2 cellular contexts compared by ENCODE assay signal in the genomic region with DNA sequence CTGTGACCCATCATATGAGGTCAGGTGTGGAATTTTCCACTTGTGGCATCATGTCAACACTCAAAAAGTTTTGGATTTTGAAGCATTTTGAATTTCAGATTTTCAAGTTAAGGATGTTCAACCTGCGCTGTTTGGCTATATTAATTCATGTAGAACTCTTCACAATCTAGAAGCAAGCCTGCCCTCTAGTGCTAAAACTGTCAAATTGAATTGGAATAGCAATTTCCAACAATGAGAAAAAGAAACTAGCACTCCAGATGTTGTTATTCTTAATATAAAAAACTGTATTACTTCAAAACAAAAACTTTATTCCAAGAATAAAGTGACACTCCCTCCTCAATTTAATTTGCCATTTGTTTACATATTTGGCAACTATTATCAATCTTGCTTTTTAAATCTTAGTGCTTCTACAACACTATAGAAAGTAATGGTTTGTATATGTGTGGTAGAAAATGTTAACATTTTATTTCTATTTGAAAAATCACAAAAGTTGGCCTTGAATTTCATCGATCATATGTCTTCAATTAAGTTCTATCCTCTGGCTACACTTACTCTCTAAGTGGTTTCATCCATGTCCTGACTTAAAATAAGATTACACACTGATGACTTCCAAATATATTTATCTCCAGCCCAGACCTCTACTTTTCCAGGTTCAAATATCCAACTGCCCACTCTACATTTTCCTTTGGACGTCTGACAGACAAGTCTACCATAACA.
A peak's percentile ranks its signal among the peaks of the same experiment; 100 is the strongest.
TF ChIP-seq lines count a peak whose summit lies in the region.

No MANE protein-coding gene starts in this region.

TF ChIP-seq in H1, 55 proteins besides CTCF, POLR2A, EP300 and RAD21 (continues in another document):
- TF ChIP-seq RNF2 (IDR thresholded peaks at IDR 0.05; ENCODE audit: borderline replicate concordance, low read depth, low read length, missing control alignments, poor library complexity, severe bottlenecking): no peak
- TF ChIP-seq SIX5 (IDR thresholded peaks at IDR 0.05; ENCODE audit: low read depth, low read length): no peak
- TF ChIP-seq NRF1 (IDR thresholded peaks at IDR 0.05; ENCODE audit: low read depth, low read length): no peak
- TF ChIP-seq ASH2L (IDR thresholded peaks at IDR 0.05; ENCODE audit: low read length): no peak
- no peak for TF ChIP-seq SP1 (IDR thresholded peaks at IDR 0.05; ENCODE audit: low read depth, low read length)
- TF ChIP-seq TAF1 (IDR thresholded peaks at IDR 0.05; ENCODE audit: low read depth, low read length): no peak
- TF ChIP-seq CBX8 (IDR thresholded peaks at IDR 0.05; ENCODE audit: borderline replicate concordance, low read depth, low read length): no peak
- TF ChIP-seq KDM1A (IDR thresholded peaks at IDR 0.05; ENCODE audit: borderline replicate concordance, low read length): no peak
- no peak for TF ChIP-seq JUND (IDR thresholded peaks at IDR 0.05; ENCODE audit: low read length)
- TF ChIP-seq, protein P1, sequence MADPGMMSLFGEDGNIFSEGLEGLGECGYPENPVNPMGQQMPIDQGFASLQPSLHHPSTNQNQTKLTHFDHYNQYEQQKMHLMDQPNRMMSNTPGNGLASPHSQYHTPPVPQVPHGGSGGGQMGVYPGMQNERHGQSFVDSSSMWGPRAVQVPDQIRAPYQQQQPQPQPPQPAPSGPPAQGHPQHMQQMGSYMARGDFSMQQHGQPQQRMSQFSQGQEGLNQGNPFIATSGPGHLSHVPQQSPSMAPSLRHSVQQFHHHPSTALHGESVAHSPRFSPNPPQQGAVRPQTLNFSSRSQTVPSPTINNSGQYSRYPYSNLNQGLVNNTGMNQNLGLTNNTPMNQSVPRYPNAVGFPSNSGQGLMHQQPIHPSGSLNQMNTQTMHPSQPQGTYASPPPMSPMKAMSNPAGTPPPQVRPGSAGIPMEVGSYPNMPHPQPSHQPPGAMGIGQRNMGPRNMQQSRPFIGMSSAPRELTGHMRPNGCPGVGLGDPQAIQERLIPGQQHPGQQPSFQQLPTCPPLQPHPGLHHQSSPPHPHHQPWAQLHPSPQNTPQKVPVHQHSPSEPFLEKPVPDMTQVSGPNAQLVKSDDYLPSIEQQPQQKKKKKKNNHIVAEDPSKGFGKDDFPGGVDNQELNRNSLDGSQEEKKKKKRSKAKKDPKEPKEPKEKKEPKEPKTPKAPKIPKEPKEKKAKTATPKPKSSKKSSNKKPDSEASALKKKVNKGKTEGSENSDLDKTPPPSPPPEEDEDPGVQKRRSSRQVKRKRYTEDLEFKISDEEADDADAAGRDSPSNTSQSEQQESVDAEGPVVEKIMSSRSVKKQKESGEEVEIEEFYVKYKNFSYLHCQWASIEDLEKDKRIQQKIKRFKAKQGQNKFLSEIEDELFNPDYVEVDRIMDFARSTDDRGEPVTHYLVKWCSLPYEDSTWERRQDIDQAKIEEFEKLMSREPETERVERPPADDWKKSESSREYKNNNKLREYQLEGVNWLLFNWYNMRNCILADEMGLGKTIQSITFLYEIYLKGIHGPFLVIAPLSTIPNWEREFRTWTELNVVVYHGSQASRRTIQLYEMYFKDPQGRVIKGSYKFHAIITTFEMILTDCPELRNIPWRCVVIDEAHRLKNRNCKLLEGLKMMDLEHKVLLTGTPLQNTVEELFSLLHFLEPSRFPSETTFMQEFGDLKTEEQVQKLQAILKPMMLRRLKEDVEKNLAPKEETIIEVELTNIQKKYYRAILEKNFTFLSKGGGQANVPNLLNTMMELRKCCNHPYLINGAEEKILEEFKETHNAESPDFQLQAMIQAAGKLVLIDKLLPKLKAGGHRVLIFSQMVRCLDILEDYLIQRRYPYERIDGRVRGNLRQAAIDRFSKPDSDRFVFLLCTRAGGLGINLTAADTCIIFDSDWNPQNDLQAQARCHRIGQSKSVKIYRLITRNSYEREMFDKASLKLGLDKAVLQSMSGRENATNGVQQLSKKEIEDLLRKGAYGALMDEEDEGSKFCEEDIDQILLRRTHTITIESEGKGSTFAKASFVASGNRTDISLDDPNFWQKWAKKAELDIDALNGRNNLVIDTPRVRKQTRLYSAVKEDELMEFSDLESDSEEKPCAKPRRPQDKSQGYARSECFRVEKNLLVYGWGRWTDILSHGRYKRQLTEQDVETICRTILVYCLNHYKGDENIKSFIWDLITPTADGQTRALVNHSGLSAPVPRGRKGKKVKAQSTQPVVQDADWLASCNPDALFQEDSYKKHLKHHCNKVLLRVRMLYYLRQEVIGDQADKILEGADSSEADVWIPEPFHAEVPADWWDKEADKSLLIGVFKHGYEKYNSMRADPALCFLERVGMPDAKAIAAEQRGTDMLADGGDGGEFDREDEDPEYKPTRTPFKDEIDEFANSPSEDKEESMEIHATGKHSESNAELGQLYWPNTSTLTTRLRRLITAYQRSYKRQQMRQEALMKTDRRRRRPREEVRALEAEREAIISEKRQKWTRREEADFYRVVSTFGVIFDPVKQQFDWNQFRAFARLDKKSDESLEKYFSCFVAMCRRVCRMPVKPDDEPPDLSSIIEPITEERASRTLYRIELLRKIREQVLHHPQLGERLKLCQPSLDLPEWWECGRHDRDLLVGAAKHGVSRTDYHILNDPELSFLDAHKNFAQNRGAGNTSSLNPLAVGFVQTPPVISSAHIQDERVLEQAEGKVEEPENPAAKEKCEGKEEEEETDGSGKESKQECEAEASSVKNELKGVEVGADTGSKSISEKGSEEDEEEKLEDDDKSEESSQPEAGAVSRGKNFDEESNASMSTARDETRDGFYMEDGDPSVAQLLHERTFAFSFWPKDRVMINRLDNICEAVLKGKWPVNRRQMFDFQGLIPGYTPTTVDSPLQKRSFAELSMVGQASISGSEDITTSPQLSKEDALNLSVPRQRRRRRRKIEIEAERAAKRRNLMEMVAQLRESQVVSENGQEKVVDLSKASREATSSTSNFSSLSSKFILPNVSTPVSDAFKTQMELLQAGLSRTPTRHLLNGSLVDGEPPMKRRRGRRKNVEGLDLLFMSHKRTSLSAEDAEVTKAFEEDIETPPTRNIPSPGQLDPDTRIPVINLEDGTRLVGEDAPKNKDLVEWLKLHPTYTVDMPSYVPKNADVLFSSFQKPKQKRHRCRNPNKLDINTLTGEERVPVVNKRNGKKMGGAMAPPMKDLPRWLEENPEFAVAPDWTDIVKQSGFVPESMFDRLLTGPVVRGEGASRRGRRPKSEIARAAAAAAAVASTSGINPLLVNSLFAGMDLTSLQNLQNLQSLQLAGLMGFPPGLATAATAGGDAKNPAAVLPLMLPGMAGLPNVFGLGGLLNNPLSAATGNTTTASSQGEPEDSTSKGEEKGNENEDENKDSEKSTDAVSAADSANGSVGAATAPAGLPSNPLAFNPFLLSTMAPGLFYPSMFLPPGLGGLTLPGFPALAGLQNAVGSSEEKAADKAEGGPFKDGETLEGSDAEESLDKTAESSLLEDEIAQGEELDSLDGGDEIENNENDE (IDR thresholded peaks at IDR 0.05; ENCODE audit: insufficient replicate concordance, low read length): no peak
- no peak for TF ChIP-seq TAF7 (optimal IDR thresholded peaks at IDR 0.05; ENCODE audit: borderline replicate concordance, low read depth, low read length)
- no peak for TF ChIP-seq POLR2AphosphoS5 (IDR thresholded peaks at IDR 0.05; ENCODE audit: low read depth, low read length)
- no peak for TF ChIP-seq EGR1 (IDR thresholded peaks at IDR 0.05; ENCODE audit: borderline replicate concordance, low read depth, low read length)

TF ChIP-seq in neural cell, 6 proteins besides CTCF, POLR2A, EP300 and RAD21:
- no peak for TF ChIP-seq EZH2 (IDR thresholded peaks at IDR 0.05; ENCODE audit: borderline replicate concordance, insufficient read depth, low read length, poor library complexity, severe bottlenecking)
- no peak for TF ChIP-seq TAF1 (IDR thresholded peaks at IDR 0.05; ENCODE audit: low read depth)
- TF ChIP-seq POLR2AphosphoS5 (IDR thresholded peaks at IDR 0.05): no peak
- TF ChIP-seq MXI1 (conservative IDR thresholded peaks at IDR 0.05; ENCODE audit: poor library complexity, severe bottlenecking): no peak
- TF ChIP-seq, protein P2, sequence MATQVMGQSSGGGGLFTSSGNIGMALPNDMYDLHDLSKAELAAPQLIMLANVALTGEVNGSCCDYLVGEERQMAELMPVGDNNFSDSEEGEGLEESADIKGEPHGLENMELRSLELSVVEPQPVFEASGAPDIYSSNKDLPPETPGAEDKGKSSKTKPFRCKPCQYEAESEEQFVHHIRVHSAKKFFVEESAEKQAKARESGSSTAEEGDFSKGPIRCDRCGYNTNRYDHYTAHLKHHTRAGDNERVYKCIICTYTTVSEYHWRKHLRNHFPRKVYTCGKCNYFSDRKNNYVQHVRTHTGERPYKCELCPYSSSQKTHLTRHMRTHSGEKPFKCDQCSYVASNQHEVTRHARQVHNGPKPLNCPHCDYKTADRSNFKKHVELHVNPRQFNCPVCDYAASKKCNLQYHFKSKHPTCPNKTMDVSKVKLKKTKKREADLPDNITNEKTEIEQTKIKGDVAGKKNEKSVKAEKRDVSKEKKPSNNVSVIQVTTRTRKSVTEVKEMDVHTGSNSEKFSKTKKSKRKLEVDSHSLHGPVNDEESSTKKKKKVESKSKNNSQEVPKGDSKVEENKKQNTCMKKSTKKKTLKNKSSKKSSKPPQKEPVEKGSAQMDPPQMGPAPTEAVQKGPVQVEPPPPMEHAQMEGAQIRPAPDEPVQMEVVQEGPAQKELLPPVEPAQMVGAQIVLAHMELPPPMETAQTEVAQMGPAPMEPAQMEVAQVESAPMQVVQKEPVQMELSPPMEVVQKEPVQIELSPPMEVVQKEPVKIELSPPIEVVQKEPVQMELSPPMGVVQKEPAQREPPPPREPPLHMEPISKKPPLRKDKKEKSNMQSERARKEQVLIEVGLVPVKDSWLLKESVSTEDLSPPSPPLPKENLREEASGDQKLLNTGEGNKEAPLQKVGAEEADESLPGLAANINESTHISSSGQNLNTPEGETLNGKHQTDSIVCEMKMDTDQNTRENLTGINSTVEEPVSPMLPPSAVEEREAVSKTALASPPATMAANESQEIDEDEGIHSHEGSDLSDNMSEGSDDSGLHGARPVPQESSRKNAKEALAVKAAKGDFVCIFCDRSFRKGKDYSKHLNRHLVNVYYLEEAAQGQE (IDR thresholded peaks at IDR 0.05; ENCODE audit: borderline replicate concordance): no peak
- peak; percentile 67 for TF ChIP-seq SMC3 (conservative IDR thresholded peaks at IDR 0.05; ENCODE audit: poor library complexity)
